Comparison of ENCODE assay signal across 9 cellular contexts in genomic region chr6:170176621-170177382, GRCh38.
A peak's percentile ranks its signal among the peaks of the same experiment; 100 is the strongest.
DNase-seq lines count a peak whose midpoint lies in the region; ATAC-seq and TF ChIP-seq lines count a peak whose summit lies in the region.
"Had no signal": no experiment of that assay in that cellular context is flagged by ENCODE, and none has a peak within 500 bp of the region (broad histone marks: within the 10 kb centered on the region; RNA-seq: fewer than 3 reads in every experiment).

No MANE protein-coding gene starts in this region.

- no peak for TF ChIP-seq CTCF in GM13977 (IDR thresholded peaks at IDR 0.05; ENCODE audit: extremely low read depth, insufficient read depth, missing control alignments)

- ATAC-seq in GM21526 (IDR thresholded peaks at IDR 0.05; ENCODE audit: low FRiP score, unreplicated experiment) (no peak), GM21390 (IDR thresholded peaks at IDR 0.05; ENCODE audit: unreplicated experiment) (no peak)

- peak; percentile 45 for DNase-seq in AG20443 (ENCODE audit: low spot score)
- DNase-seq in GM13977 (ENCODE audit: low spot score): peak; percentile 29
- peak; percentile 61 for DNase-seq in SW480 (ENCODE audit: low spot score)
- peak; percentile 77 for DNase-seq in mesenteric fat pad (ENCODE audit: low spot score)
- no peak for DNase-seq in stimulated activated CD4-positive, alpha-beta T cell treated with anti-CD3 and anti-CD28 coated beads, Interleukin-15, amount 100 ng/mL, for 24 hours
- no peak for DNase-seq in iPS-NIHi7 (ENCODE audit: extremely low spot score)
- DNase-seq: EL had no signal

- in situ Hi-C loops in GM13977 (cut with MboI; ENCODE audit: low pct_unique_long_range_greater_than_20kb, low sequenced_read_pairs, unreplicated experiment): no loop called here

Comparison
In these comparisons a context has a peak if more than half of its experiments do, and no peak if none do; other contexts are left out.
1. DNase-seq: peak in AG20443 (single experiment), GM13977 (single experiment), SW480 (single experiment) and mesenteric fat pad (single experiment); none in stimulated activated CD4-positive, alpha-beta T cell treated with anti-CD3 and anti-CD28 coated beads, Interleukin-15, amount 100 ng/mL, for 24 hours (single experiment) and iPS-NIHi7 (single experiment).